Comparison of ENCODE assay signal across 2 cellular contexts in the genomic region with DNA sequence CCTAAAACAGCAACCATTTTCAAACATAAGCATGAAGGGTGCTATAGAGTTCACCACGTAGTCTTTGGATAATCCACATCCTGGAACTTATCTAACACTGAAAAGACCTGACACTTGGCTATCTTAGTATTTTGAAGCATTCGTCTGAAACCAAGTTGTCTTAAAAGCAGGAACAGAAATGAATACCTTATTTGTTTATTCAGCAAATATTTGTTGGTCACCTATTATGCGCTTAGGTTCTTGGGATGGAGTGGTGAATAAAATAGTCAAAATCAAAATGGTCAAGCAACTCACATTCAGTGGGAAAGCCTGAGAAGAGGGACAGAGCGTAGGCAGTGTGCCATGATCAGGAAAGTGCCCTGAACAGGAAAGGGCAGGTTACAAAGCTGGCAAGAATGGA.
A peak's percentile ranks its signal among the peaks of the same experiment; 100 is the strongest.
TF ChIP-seq lines count a peak whose summit lies in the region.

No MANE protein-coding gene starts in this region.

TF ChIP-seq in IMR-90, 13 proteins besides CTCF, POLR2A, EP300 and RAD21:
- TF ChIP-seq, protein P1, sequence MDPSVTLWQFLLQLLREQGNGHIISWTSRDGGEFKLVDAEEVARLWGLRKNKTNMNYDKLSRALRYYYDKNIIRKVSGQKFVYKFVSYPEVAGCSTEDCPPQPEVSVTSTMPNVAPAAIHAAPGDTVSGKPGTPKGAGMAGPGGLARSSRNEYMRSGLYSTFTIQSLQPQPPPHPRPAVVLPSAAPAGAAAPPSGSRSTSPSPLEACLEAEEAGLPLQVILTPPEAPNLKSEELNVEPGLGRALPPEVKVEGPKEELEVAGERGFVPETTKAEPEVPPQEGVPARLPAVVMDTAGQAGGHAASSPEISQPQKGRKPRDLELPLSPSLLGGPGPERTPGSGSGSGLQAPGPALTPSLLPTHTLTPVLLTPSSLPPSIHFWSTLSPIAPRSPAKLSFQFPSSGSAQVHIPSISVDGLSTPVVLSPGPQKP (IDR thresholded peaks at IDR 0.05; ENCODE audit: borderline replicate concordance, low read depth, low read length): no peak
- TF ChIP-seq MAZ (IDR thresholded peaks at IDR 0.05; ENCODE audit: borderline replicate concordance, low read depth, low read length) (no peak), MAFK (IDR thresholded peaks at IDR 0.05; ENCODE audit: low read depth, low read length) (peak; percentile 62)

TF ChIP-seq in HepG2, 621 proteins besides CTCF, POLR2A, EP300 and RAD21 (continued from another document):
- TF ChIP-seq ZFY (CRISPR knock-in tag; IDR thresholded peaks at IDR 0.05): no peak
- TF ChIP-seq MAFK (conservative IDR thresholded peaks at IDR 0.05 in 1 of 2, IDR thresholded peaks at IDR 0.05 in 1 of 2; ENCODE audit: low read length in 2 of 2): peak; percentile 90 to 91
- no peak for TF ChIP-seq ZNF33A (CRISPR knock-in tag; IDR thresholded peaks at IDR 0.05; ENCODE audit: borderline replicate concordance)
- TF ChIP-seq PHF21A (CRISPR knock-in tag; IDR thresholded peaks at IDR 0.05): no peak
- TF ChIP-seq ZC3H13 (CRISPR knock-in tag; IDR thresholded peaks at IDR 0.05): no peak
- TF ChIP-seq ZSCAN29 (CRISPR knock-in tag; conservative IDR thresholded peaks at IDR 0.05): no peak
- TF ChIP-seq ZNF660 (CRISPR knock-in tag; IDR thresholded peaks at IDR 0.05; ENCODE audit: borderline replicate concordance, low read depth): no peak
